8 cellular contexts compared by ENCODE assay signal in the genomic region with DNA sequence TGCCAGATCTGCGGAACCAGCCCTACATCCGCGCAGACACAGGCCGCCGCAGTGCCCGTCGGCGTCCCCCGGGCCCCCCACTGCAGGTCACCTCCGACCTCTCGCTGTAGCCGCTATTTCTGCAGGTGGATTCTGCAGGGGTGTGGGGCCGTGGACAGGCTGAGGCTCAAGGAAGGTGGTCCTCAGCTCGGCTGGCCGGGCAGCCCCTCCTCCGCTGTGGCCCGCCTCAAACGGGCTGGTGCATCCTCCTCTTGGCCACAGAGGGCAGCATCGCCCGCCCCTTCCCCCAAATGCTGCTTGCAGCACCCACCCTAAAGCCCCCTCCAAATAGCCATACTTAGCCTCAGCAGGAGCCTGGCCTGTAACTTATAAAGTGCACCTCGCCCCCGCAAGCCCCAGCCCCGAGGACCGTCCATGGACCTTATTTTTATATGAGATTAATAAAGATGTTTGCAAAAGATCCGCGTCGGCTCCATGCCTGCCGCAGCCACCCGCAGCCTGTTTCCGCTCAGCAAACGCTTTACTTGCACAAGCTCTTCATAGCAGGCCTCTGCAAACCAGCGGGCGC. TPM values are rescaled to one million over a fixed set of nuclear protein-coding genes. Genes with fewer than 3 reads are reported as not detected.
DNase-seq lines count a peak whose midpoint lies in the region; ATAC-seq and TF ChIP-seq lines count a peak whose summit lies in the region.

No MANE protein-coding gene starts in this region.

- H4K20me1 ChIP-seq in PC-9 (ENCODE audit: insufficient read depth), result no peaks in the 10 kb centered on the region

- H3K4me3 ChIP-seq in PC-9 (peak overlapping the region; percentile 96), coronary artery (peak overlapping the region; percentile 73), mesodermal cell (ENCODE audit: extremely low read depth, insufficient read depth, low read length, poor library complexity, severe bottlenecking) (peak overlapping the region; percentile 58)

- in situ Hi-C loops in GM13977 (cut with MboI; ENCODE audit: low pct_unique_long_range_greater_than_20kb, low sequenced_read_pairs, unreplicated experiment), result no loop called here

- peak; percentile 74 for DNase-seq in GM13977 (ENCODE audit: low spot score)
- no peak for DNase-seq in PC-9
- no peak for DNase-seq in coronary artery (ENCODE audit: low spot score)
- DNase-seq in NCI-H446 treated with DMSO at 0.1 percent for 48 hours (lab: John Stamatoyannopoulos, UW), result no peak
- DNase-seq in NK-92 (lab: John Stamatoyannopoulos, UW; ENCODE audit: unreplicated experiment), result no peak

- H3K36me3 ChIP-seq in PC-9 (ENCODE audit: low read depth) (no peaks in the 10 kb centered on the region), mesodermal cell (ENCODE audit: control insufficient read depth, insufficient read depth, low read length) (no peaks in the 10 kb centered on the region)

- 3 to 8% methylated on average over 15 to 24 of the region's 33 CpGs for WGBS in mesodermal cell (ENCODE audit: insufficient coverage in 2 of 2), 2 experiments

- peak overlapping the region; percentile 97 for H2AFZ ChIP-seq in PC-9

- H3K27ac ChIP-seq in 22Rv1, result peak overlapping the region; percentile 85
- H3K27ac ChIP-seq in PC-9, result peak overlapping the region; percentile 58; the same call in 1 of the 2 replicates
- H3K27ac ChIP-seq in coronary artery, result peak overlapping the region in 1 of 2 donors; percentile 15
- H3K27ac ChIP-seq in mesodermal cell (ENCODE audit: low read depth, low read length, severe bottlenecking), result peak overlapping the region; percentile 74

- peak overlapping the region; percentile 99 for H3K4me2 ChIP-seq in PC-9

- H3K9me3 ChIP-seq in PC-9 (ENCODE audit: insufficient read depth, low read depth), result no peaks in the 10 kb centered on the region
- no peaks in the 10 kb centered on the region for H3K9me3 ChIP-seq in mesodermal cell (ENCODE audit: control insufficient read depth, low read length)

- CTCF ChIA-PET in PC-9 (lab: Charles Lee), result interaction anchor here (0.9 kb wide), 1 partner anchor 141 kb away, joined by 3 read pairs; no protein-coding TSS in a partner anchor

- ATAC-seq in GM21619 (IDR thresholded peaks at IDR 0.05; ENCODE audit: unreplicated experiment), result no peak

- H3K4me1 ChIP-seq in PC-9 (replicated peaks; ENCODE audit: insufficient read depth) (peaks cover 14% of the 10 kb centered on the region), mesodermal cell (ENCODE audit: control insufficient read depth, insufficient read depth, low read length, poor library complexity, severe bottlenecking) (peaks cover 6% of the 10 kb centered on the region)

- no peaks in the 10 kb centered on the region for H3K9me2 ChIP-seq in PC-9 (ENCODE audit: insufficient read depth)

- TSS peak; percentile 35 for BruUV-seq in PC-9 (replicated peaks; lab: Mats Ljungman, UMichigan)

- H3K79me2 ChIP-seq in PC-9 (ENCODE audit: low read depth), result peaks cover 14% of the 10 kb centered on the region

- intact Hi-C loops in PC-9 (cut with micrococcal nuclease; ENCODE audit: unreplicated experiment), result no loop called here

- POLR2A ChIA-PET in PC-9 (lab: Charles Lee; ENCODE audit: unreplicated experiment), result no interaction called here

- no peaks in the 10 kb centered on the region for H3K27me3 ChIP-seq in PC-9 (ENCODE audit: insufficient read depth, low read depth)

- TF ChIP-seq CTCF in 22Rv1 (IDR thresholded peaks at IDR 0.05), result peak; percentile 77
- peak; percentile 35 for TF ChIP-seq CTCF in GM13977 (IDR thresholded peaks at IDR 0.05; ENCODE audit: extremely low read depth, insufficient read depth, missing control alignments)
- peak; percentile 79 for TF ChIP-seq CTCF in PC-9 (conservative IDR thresholded peaks at IDR 0.05)
- TF ChIP-seq CTCF in coronary artery (IDR thresholded peaks at IDR 0.05), result no peak

- H3F3A ChIP-seq in PC-9 (ENCODE audit: insufficient read depth, low read depth), result no peaks in the 10 kb centered on the region; the same call in 1 of the 2 replicates

RNA-seq across cellular contexts. Expression of gene SPATA32, which starts 14.9 kb away (rescaled TPM):
- total RNA-seq in PC-9 (2021), result 0.35 and 0.48 TPM in 2 replicates
- not detected for polyA plus RNA-seq in mesodermal cell (2013, experiment 1 of 2)
- not detected for polyA plus RNA-seq in mesodermal cell (2013, experiment 2 of 2)

RNA-seq across cellular contexts. Expression of gene FMNL1, which starts 25.3 kb away (rescaled TPM):
- 12.9 and 18.7 TPM in 2 replicates for total RNA-seq in PC-9 (2021)
- polyA plus RNA-seq in mesodermal cell (2013, experiment 1 of 2), result 5.7 TPM
- 3.1 TPM for polyA plus RNA-seq in mesodermal cell (2013, experiment 2 of 2)
